ENCODE assay signal across 8 cellular contexts in the genomic region with DNA sequence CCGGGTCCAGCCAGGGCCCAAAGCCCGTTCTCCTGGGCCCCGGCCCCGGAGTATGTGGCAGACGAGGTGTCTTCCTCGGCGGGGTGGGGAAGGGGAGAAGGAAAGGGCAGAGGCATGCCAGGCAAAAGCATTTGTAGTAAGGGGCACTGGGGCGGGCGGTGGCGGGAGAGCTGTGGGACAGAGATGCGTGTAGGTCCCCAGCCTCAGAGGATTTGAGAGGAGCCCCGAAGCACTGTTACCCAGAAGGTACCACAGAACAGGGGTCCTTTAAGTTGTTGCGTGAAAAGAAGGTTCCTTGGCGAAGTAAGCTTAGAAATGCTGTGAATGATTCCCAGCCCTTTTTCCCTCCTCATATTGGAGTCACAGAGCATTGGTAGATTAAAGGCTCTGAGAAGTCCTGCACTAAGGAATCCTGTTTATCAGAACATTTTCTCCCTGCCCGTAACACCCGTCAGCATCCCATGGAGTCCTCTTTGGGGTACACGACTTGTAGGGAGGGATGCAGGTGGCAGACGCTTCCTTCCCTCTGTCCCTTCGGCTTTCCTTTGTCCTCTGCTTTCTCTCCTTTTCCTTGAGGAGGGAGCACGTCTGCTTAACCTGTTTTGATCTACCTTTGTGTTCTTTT. TPM values are rescaled to one million over a fixed set of nuclear protein-coding genes. Genes with fewer than 3 reads are reported as not detected.
DNase-seq lines count a peak whose midpoint lies in the region; ATAC-seq, FAIRE-seq and TF ChIP-seq lines count a peak whose summit lies in the region.

No MANE protein-coding gene starts in this region.

- no peak overlapping the region for H3K14ac ChIP-seq in mesenchymal stem cell (ENCODE audit: low read length in 2 of 2)

- H3K18ac ChIP-seq in mesenchymal stem cell (ENCODE audit: low read depth in 1 of 2, low read length in 2 of 2), result peak overlapping the region; percentile 44 to 77

- peak overlapping the region; percentile 81 for H3K4me3 Mint-ChIP-seq in activated T-cell treated with anti-CD3 and anti-CD28 coated beads, Interleukin-2, amount 50 U/mL, for 4 hours

- 54% methylated on average over 18 of the region's 20 CpGs for WGBS in GM12878 (ENCODE audit: insufficient coverage, insufficient replicate concordance, low lambda C conversion rate, missing lambda C conversion rate)
- 55% methylated on average over 19 of the region's 20 CpGs for WGBS in mesenchymal stem cell

- ATAC-seq in activated T-cell treated with anti-CD3 and anti-CD28 coated beads, Interleukin-2, amount 50 U/mL, for 4 hours, result no peak
- no peak; the same call in 2 of the 3 replicates for ATAC-seq in GM12878
- no peak for ATAC-seq in HG02852 (IDR thresholded peaks at IDR 0.05; ENCODE audit: unreplicated experiment)
- no peak for ATAC-seq in GM19467 (IDR thresholded peaks at IDR 0.05; ENCODE audit: unreplicated experiment)

- H3K36me3 ChIP-seq in GM12878 (ENCODE audit: control insufficient read depth in 2 of 2, insufficient read depth in 2 of 2, low read length in 1 of 2) (peaks cover 0 to under 1% of the 10 kb centered on the region in 2 experiments; a peak in 1 of 4 replicates), mesenchymal stem cell (ENCODE audit: control insufficient read depth in 1 of 2, insufficient read depth in 2 of 2, low read depth in 1 of 2, low read length in 2 of 2) (peaks cover 9 to 26% of the 10 kb centered on the region in 2 experiments), tibial artery (peaks cover 0 to 9% (median 7%) of the 10 kb centered on the region in 3 donors)

- intact Hi-C loops in GM12878 (cut with micrococcal nuclease; ENCODE audit: unreplicated experiment) (no loop called here), tibial artery (cut with DNase I; ENCODE audit: low total_unique reads) (no loop called here)

- H2AFZ ChIP-seq in GM12878 (ENCODE audit: control insufficient read depth, low read depth, low read length), result peak overlapping the region; percentile 79
- H2AFZ ChIP-seq in mesenchymal stem cell (ENCODE audit: low read depth, low read length), result peak overlapping the region; percentile 65

- SMC1A ChIA-PET in GM12878 (lab: Charles Lee; ENCODE audit: uncharacterized antibody, unreplicated experiment), result interaction anchor here (0.8 to 1.5 kb wide), 2 partner anchors 14 to 58 kb away, joined by 3 read pairs; no protein-coding TSS in a partner anchor

- H2BK15ac ChIP-seq in mesenchymal stem cell (ENCODE audit: low read depth, poor library complexity, severe bottlenecking), result peak overlapping the region; percentile 94

- H3K9me3 Mint-ChIP-seq in activated T-cell treated with anti-CD3 and anti-CD28 coated beads, Interleukin-2, amount 50 U/mL, for 4 hours, result no peaks in the 10 kb centered on the region

- no peak overlapping the region for H2BK12ac ChIP-seq in mesenchymal stem cell (ENCODE audit: low read length in 2 of 2)

- no peaks in the 10 kb centered on the region for H3K9me3 ChIP-seq in GM12878 (replicated peaks; ENCODE audit: control insufficient read depth, insufficient read depth, low read length)
- H3K9me3 ChIP-seq in mesenchymal stem cell (ENCODE audit: control insufficient read depth, low read length), result no peaks in the 10 kb centered on the region
- H3K9me3 ChIP-seq in tibial artery, result no peaks in the 10 kb centered on the region

- TF ChIP-seq CTCF in GM12878 (IDR thresholded peaks at IDR 0.05 in 2 of 3, conservative IDR thresholded peaks at IDR 0.05 in 1 of 3; ENCODE audit: control insufficient read depth in 2 of 3, extremely low read depth in 1 of 3, insufficient read depth in 1 of 3, low read depth in 3 of 3, low read length in 3 of 3), result no peak
- no peak for TF ChIP-seq CTCF in tibial artery (IDR thresholded peaks at IDR 0.05)

- RAD21 ChIA-PET in GM12878 (lab: Charles Lee; ENCODE audit: unreplicated experiment), result interaction anchor here (1.0 kb wide), 1 partner anchor 162 kb away, joined by 3 read pairs; no protein-coding TSS in a partner anchor

- no peaks in the 10 kb centered on the region for H3K79me1 ChIP-seq in mesenchymal stem cell (replicated peaks; ENCODE audit: low read length, poor library complexity, severe bottlenecking)

- no peak for TF ChIP-seq RAD21 in GM12878 (IDR thresholded peaks at IDR 0.05; ENCODE audit: insufficient read depth, low read depth, low read length)

- no peak overlapping the region for H2BK120ac ChIP-seq in mesenchymal stem cell (ENCODE audit: low read depth, low read length)

- H3K23ac ChIP-seq in mesenchymal stem cell (ENCODE audit: low read length in 2 of 2), result peak overlapping the region in 1 of 2 experiments; percentile 36

- no peaks in the 10 kb centered on the region for H4K20me1 ChIP-seq in GM12878 (ENCODE audit: control insufficient read depth, insufficient read depth)

- DNase-seq in activated T-cell treated with anti-CD3 and anti-CD28 coated beads, Interleukin-2, amount 50 U/mL, for 4 hours, result no peak
- DNase-seq in activated T-cell treated with anti-CD3 and anti-CD28 coated beads for 4 hours, result no peak
- DNase-seq in GM12878 (ENCODE audit: low read depth, low spot score), result no peak
- no peak for DNase-seq in mesenchymal stem cell
- no peak for DNase-seq in tibial artery
- no peak for DNase-seq in AG08396 (ENCODE audit: low spot score)

- peaks cover 0 to 5% of the 10 kb centered on the region in 2 experiments; a peak in 1 of 4 replicates for H3K27me3 ChIP-seq in GM12878 (replicated peaks in 1 of 2; ENCODE audit: control insufficient read depth in 2 of 2, insufficient read depth in 2 of 2, low read length in 1 of 2)
- H3K27me3 ChIP-seq in mesenchymal stem cell (ENCODE audit: control insufficient read depth in 1 of 2, insufficient read depth in 1 of 2, low read length in 2 of 2), result peaks cover 5 to 20% of the 10 kb centered on the region in 2 experiments
- peaks cover 0 to 7% of the 10 kb centered on the region in 2 donors for H3K27me3 ChIP-seq in tibial artery

- H3K9ac ChIP-seq in GM12878 (ENCODE audit: control insufficient read depth, insufficient read depth, low read length) (peak overlapping the region; percentile 35), mesenchymal stem cell (ENCODE audit: low read length) (peak overlapping the region; percentile 89)

- H3K4me2 ChIP-seq in GM12878 (ENCODE audit: control insufficient read depth, insufficient read depth) (peak overlapping the region; percentile 89; the same call in 1 of the 2 replicates), mesenchymal stem cell (ENCODE audit: low read length, poor library complexity, severe bottlenecking) (no peak overlapping the region)

- no peaks in the 10 kb centered on the region for H3K79me2 ChIP-seq in GM12878 (ENCODE audit: control insufficient read depth, insufficient read depth, low read length)

- no peak for FAIRE-seq in GM12878 (lab: Jason Lieb, UNC)

- TF ChIP-seq EP300 in GM12878 (IDR thresholded peaks at IDR 0.05; ENCODE audit: borderline replicate concordance in 1 of 2, control insufficient read depth in 1 of 2, low read depth in 2 of 2, low read length in 2 of 2), result no peak

- no peak for TF ChIP-seq POLR2A in GM12878 (IDR thresholded peaks at IDR 0.05; ENCODE audit: low read depth, low read length)

- H3K4me3 ChIP-seq in GM12878 (peak overlapping the region; percentile 68), mesenchymal stem cell (ENCODE audit: insufficient read depth in 1 of 2, low read depth in 1 of 2, low read length in 2 of 2) (peak overlapping the region in 1 of 2 experiments; percentile 82), tibial artery (peak overlapping the region; percentile 51 to 68)

- H2AK5ac ChIP-seq in mesenchymal stem cell (ENCODE audit: low read length, severe bottlenecking), result no peak overlapping the region

- no peak overlapping the region for H2BK5ac ChIP-seq in mesenchymal stem cell (ENCODE audit: low read depth, low read length, poor library complexity, severe bottlenecking)

- peak overlapping the region in 1 of 2 experiments; percentile 49 for H3K4ac ChIP-seq in mesenchymal stem cell (ENCODE audit: low read depth in 1 of 2, low read length in 2 of 2)

- CTCF ChIA-PET in GM12878 (lab: Yijun Ruan, JAX), result interaction anchor here (0.6 to 1.8 kb wide), 5 partner anchors 10 to 305 kb away, joined by 3 to 5 read pairs (median 4); no protein-coding TSS in a partner anchor

- peaks cover 20% of the 10 kb centered on the region for H3K4me1 Mint-ChIP-seq in activated T-cell treated with anti-CD3 and anti-CD28 coated beads, Interleukin-2, amount 50 U/mL, for 4 hours (ENCODE audit: low read depth)

- TSS peak; percentile 65 for BruUV-seq in GM12878 (replicated peaks; lab: Mats Ljungman, UMichigan)

- H3K4me1 ChIP-seq in GM12878 (ENCODE audit: control insufficient read depth, insufficient read depth, low read length) (no peaks in the 10 kb centered on the region), mesenchymal stem cell (ENCODE audit: control insufficient read depth, insufficient read depth, low read depth, low read length) (peaks cover 8% of the 10 kb centered on the region), tibial artery (peaks cover 0 to 18% (median 8%) of the 10 kb centered on the region in 4 donors)

- no peaks in the 10 kb centered on the region for H3K36me3 Mint-ChIP-seq in activated T-cell treated with anti-CD3 and anti-CD28 coated beads, Interleukin-2, amount 50 U/mL, for 4 hours (ENCODE audit: insufficient read depth)

- in situ Hi-C loops in GM12878 (cut with MboI), result no loop called here

- H3K27ac ChIP-seq in GM12878 (ENCODE audit: control insufficient read depth, insufficient read depth) (no peak overlapping the region), mesenchymal stem cell (ENCODE audit: low read length, poor library complexity, severe bottlenecking) (no peak overlapping the region), tibial artery (peak overlapping the region; percentile 60 to 69)

- peaks cover 13% of the 10 kb centered on the region for H3K27me3 Mint-ChIP-seq in activated T-cell treated with anti-CD3 and anti-CD28 coated beads, Interleukin-2, amount 50 U/mL, for 4 hours (ENCODE audit: low read depth)

- POLR2A ChIA-PET in GM12878 (lab: Charles Lee), result no interaction called here

- peak overlapping the region; percentile 72 for H4K8ac ChIP-seq in mesenchymal stem cell (ENCODE audit: low read length)

- H4K91ac ChIP-seq in mesenchymal stem cell (ENCODE audit: low read length), result peak overlapping the region; percentile 61

RNA-seq across cellular contexts. Expression of a gene that starts 12.5 kb away (rescaled TPM):
- total RNA-seq in activated T-cell treated with anti-CD3 and anti-CD28 coated beads, Interleukin-2, amount 50 U/mL, for 4 hours, result 1 to 10 TPM; 2.4 to 4.1 (median 3.2) TPM
- 1.7 and 2.4 TPM in 2 replicates for total RNA-seq in GM12878 (2013; cell fraction: nucleolus; rRNA removed)
- total RNA-seq in GM12878 (2014; rRNA removed) (0.23 and 0.38 TPM in 2 replicates), GM12878 (2014; rRNA removed; fragmentation: Illumina TruSeq; extraction: Trizol) (0.18 and 0.23 TPM in 2 replicates), GM12878 (2021) (0.85 and 1.4 TPM in 2 replicates)
- 0.54 TPM for polyA plus RNA-seq in GM12878 (2011; ENCODE audit: low read depth)
- polyA plus RNA-seq in GM12878 (2011; rRNA removed) (0.19 and 0.71 TPM in 2 replicates), GM12878 (2014; fragmentation: Illumina TruSeq; extraction: Trizol) (0.25 and 0.56 TPM in 2 replicates), GM12878 (2014; fragmentation: Nextera tagmentation; extraction: Ambion mirVana) (under 1 TPM; 0.06 to 0.20 TPM), GM12878 (2014; rRNA removed) (0.43 and 0.50 TPM in 2 replicates), GM12878 (2016; fragmentation: Nextera tagmentation; extraction: Ambion mirVana) (under 1 TPM; 0.38 to 0.50 TPM)
- polyA plus RNA-seq in GM12878 (2011; cell fraction: cytosol; rRNA removed), result 0.50 and 0.58 TPM in 2 replicates
- 0.84 and 4.9 TPM in 2 replicates for polyA plus RNA-seq in GM12878 (2011; cell fraction: nucleus; rRNA removed)
- 0.72 and 0.80 TPM in 2 replicates for polyA plus RNA-seq in GM12878 (2012)
- 0.26 and 0.37 TPM in 2 replicates for polyA minus RNA-seq in GM12878 (2011; rRNA and poly(A)+ RNA removed)
- polyA minus RNA-seq in GM12878 (2011; cell fraction: cytosol; rRNA and poly(A)+ RNA removed), result not detected in 2 replicates
- polyA minus RNA-seq in GM12878 (2011; cell fraction: nucleus; rRNA and poly(A)+ RNA removed), result 0.12 and 0.57 TPM in 2 replicates
- polyA plus RNA-seq in mesenchymal stem cell (2013, experiment 1 of 2), result 6.6 TPM
- polyA plus RNA-seq in mesenchymal stem cell (2013, experiment 2 of 2), result 9.1 TPM

RNA-seq across cellular contexts. Expression of a gene that starts 59.0 kb away (rescaled TPM):
- total RNA-seq in activated T-cell treated with anti-CD3 and anti-CD28 coated beads, Interleukin-2, amount 50 U/mL, for 4 hours, result 10 to 100 TPM; 85.9 to 94.9 (median 87.7) TPM
- total RNA-seq in GM12878 (2013; cell fraction: nucleolus; rRNA removed), result 66.8 and 68.7 TPM in 2 replicates
- 158 and 175 TPM in 2 replicates for total RNA-seq in GM12878 (2014; rRNA removed)
- total RNA-seq in GM12878 (2014; rRNA removed; fragmentation: Illumina TruSeq; extraction: Trizol), result 170 TPM in 2 replicates
- 160 and 161 TPM in 2 replicates for total RNA-seq in GM12878 (2021)
- polyA plus RNA-seq in GM12878 (2011; ENCODE audit: low read depth), result 104 TPM
- polyA plus RNA-seq in GM12878 (2011; rRNA removed), result 194 and 208 TPM in 2 replicates
- 157 and 181 TPM in 2 replicates for polyA plus RNA-seq in GM12878 (2011; cell fraction: cytosol; rRNA removed)
- 110 and 115 TPM in 2 replicates for polyA plus RNA-seq in GM12878 (2011; cell fraction: nucleus; rRNA removed)
- 108 and 139 TPM in 2 replicates for polyA plus RNA-seq in GM12878 (2012)
- 207 and 221 TPM in 2 replicates for polyA plus RNA-seq in GM12878 (2014; fragmentation: Illumina TruSeq; extraction: Trizol)
- 100 to 1,000 TPM; 109 to 144 TPM for polyA plus RNA-seq in GM12878 (2014; fragmentation: Nextera tagmentation; extraction: Ambion mirVana)
- 114 and 125 TPM in 2 replicates for polyA plus RNA-seq in GM12878 (2014; rRNA removed)
- 100 to 1,000 TPM; 187 to 190 TPM for polyA plus RNA-seq in GM12878 (2016; fragmentation: Nextera tagmentation; extraction: Ambion mirVana)
- polyA minus RNA-seq in GM12878 (2011; rRNA and poly(A)+ RNA removed), result 204 and 208 TPM in 2 replicates
- 79.4 and 89.2 TPM in 2 replicates for polyA minus RNA-seq in GM12878 (2011; cell fraction: cytosol; rRNA and poly(A)+ RNA removed)
- polyA minus RNA-seq in GM12878 (2011; cell fraction: nucleus; rRNA and poly(A)+ RNA removed), result 32.5 and 45.4 TPM in 2 replicates
- 133 TPM for polyA plus RNA-seq in mesenchymal stem cell (2013, experiment 1 of 2)
- polyA plus RNA-seq in mesenchymal stem cell (2013, experiment 2 of 2), result 135 TPM

RNA-seq across cellular contexts. Expression of a gene that starts 59.3 kb away (rescaled TPM):
- 10 to 100 TPM; 53.8 to 59.9 (median 55.2) TPM for total RNA-seq in activated T-cell treated with anti-CD3 and anti-CD28 coated beads, Interleukin-2, amount 50 U/mL, for 4 hours
- total RNA-seq in GM12878 (2013; cell fraction: nucleolus; rRNA removed), result 148 and 151 TPM in 2 replicates
- total RNA-seq in GM12878 (2014; rRNA removed), result 53.7 and 67.3 TPM in 2 replicates
- total RNA-seq in GM12878 (2014; rRNA removed; fragmentation: Illumina TruSeq; extraction: Trizol), result 68.8 and 69.3 TPM in 2 replicates
- total RNA-seq in GM12878 (2021), result 73.5 and 78.6 TPM in 2 replicates
- polyA plus RNA-seq in GM12878 (2011; ENCODE audit: low read depth), result 51.6 TPM
- 123 and 161 TPM in 2 replicates for polyA plus RNA-seq in GM12878 (2011; rRNA removed)
- polyA plus RNA-seq in GM12878 (2011; cell fraction: cytosol; rRNA removed), result 98.4 and 125 TPM in 2 replicates
- polyA plus RNA-seq in GM12878 (2011; cell fraction: nucleus; rRNA removed), result 86.4 and 86.8 TPM in 2 replicates
- polyA plus RNA-seq in GM12878 (2012), result 51.4 and 70.3 TPM in 2 replicates
- polyA plus RNA-seq in GM12878 (2014; fragmentation: Illumina TruSeq; extraction: Trizol), result 67.0 and 76.4 TPM in 2 replicates
- polyA plus RNA-seq in GM12878 (2014; fragmentation: Nextera tagmentation; extraction: Ambion mirVana), result 100 to 1,000 TPM; 107 to 145 TPM
- polyA plus RNA-seq in GM12878 (2014; rRNA removed), result 60.7 and 68.6 TPM in 2 replicates
- 100 to 1,000 TPM in 1 of 2 experiments, 10 to 100 TPM in 1; 97.5 to 104 TPM for polyA plus RNA-seq in GM12878 (2016; fragmentation: Nextera tagmentation; extraction: Ambion mirVana)
- polyA minus RNA-seq in GM12878 (2011; rRNA and poly(A)+ RNA removed), result 145 and 159 TPM in 2 replicates
- 24.9 and 31.3 TPM in 2 replicates for polyA minus RNA-seq in GM12878 (2011; cell fraction: cytosol; rRNA and poly(A)+ RNA removed)
- polyA minus RNA-seq in GM12878 (2011; cell fraction: nucleus; rRNA and poly(A)+ RNA removed), result 29.4 and 49.3 TPM in 2 replicates
- polyA plus RNA-seq in mesenchymal stem cell (2013, experiment 1 of 2), result 92.6 TPM
- 93.5 TPM for polyA plus RNA-seq in mesenchymal stem cell (2013, experiment 2 of 2)

Comparison
In these comparisons a context has a peak if more than half of its experiments do, and no peak if none do; other contexts are left out.
1. H3K27ac ChIP-seq: peak in tibial artery (2 of 2); none in GM12878 (single experiment) and mesenchymal stem cell (single experiment).